In the genomic region with DNA sequence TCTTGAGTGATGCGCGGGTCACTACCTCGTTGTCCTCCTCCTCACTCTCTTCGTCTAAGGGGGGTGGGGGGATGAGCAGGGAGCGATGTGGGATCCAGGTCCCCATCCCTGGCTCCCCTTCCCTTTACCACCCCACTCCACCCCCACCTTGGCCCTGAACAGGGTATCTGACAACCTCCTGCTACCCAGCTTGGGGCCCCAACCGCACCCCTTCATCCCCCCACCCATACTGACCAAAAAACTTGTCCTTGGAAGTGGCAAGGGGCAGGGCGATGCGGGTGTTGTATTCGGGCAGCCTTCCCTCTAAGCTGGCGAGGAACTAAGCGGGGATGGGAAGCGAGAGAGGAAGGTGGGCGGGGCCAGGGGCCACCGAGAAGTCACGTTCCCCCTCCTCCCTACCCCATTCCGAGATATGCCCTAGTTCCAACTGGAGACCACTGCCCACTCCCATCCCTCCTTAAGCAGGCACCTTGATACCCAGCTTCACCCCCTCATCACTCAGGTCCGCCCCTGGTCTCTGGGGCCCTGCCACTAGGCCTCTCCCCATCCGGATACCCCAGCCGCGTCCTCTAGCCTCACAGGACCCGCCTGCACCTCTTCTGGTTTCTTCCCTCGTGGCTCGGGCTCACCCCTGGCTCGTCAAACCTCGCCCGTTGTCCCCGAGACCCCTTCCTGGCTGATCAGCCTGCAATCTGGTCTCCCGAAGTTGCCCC, we compare ENCODE assay signal across 7 cellular contexts. TPM values are rescaled to one million over a fixed set of nuclear protein-coding genes. Genes with fewer than 3 reads are reported as not detected.
DNase-seq lines count a peak whose midpoint lies in the region; ATAC-seq, FAIRE-seq and TF ChIP-seq lines count a peak whose summit lies in the region.
"Had no signal": no experiment of that assay in that cellular context is flagged by ENCODE, and none has a peak within 500 bp of the region (broad histone marks: within the 10 kb centered on the region; RNA-seq: fewer than 3 reads in every experiment).

No MANE protein-coding gene starts in this region.

- no peaks in the 10 kb centered on the region for H3K79me2 ChIP-seq in GM12878 (ENCODE audit: control insufficient read depth, insufficient read depth, low read length)

- no TSS peak for BruUV-seq in GM12878 (replicated peaks; lab: Mats Ljungman, UMichigan)

- CTCF ChIA-PET in GM12878 (lab: Yijun Ruan, JAX): interaction anchor here (0.6 to 2.9 kb wide), 6 partner anchors 9 to 77 kb away, joined by 3 to 13 read pairs (median 4); partner anchors contain the start of gene PRKCSH

- no peaks in the 10 kb centered on the region for H3K9me3 ChIP-seq in GM12878 (replicated peaks; ENCODE audit: control insufficient read depth, insufficient read depth, low read length)
- H3K9me3 ChIP-seq: pancreas had no signal

- H3K4me2 ChIP-seq in GM12878 (ENCODE audit: control insufficient read depth, insufficient read depth): peak overlapping the region; percentile 74

- WGBS in GM12878 (ENCODE audit: insufficient coverage, insufficient replicate concordance, low lambda C conversion rate, missing lambda C conversion rate): 16% methylated on average over 27 of the region's 28 CpGs

- peaks cover 22% of the 10 kb centered on the region for H3K4me1 ChIP-seq in GM12878 (ENCODE audit: control insufficient read depth, insufficient read depth, low read length)

- peaks cover 30 to 46% of the 10 kb centered on the region in 2 donors for H3K4me1 Mint-ChIP-seq in natural killer cell

- intact Hi-C loops in GM12878 (cut with micrococcal nuclease; ENCODE audit: unreplicated experiment): no loop called here
- intact Hi-C loops in natural killer cell (cut with micrococcal nuclease): loop anchor here (5.0 kb wide), 1 partner anchor 39 kb away; the partner anchor contains the start of gene EPOR

- H2AFZ ChIP-seq in GM12878 (ENCODE audit: control insufficient read depth, low read depth, low read length): peak overlapping the region; percentile 49

- H3K27me3 Mint-ChIP-seq in natural killer cell (ENCODE audit: low read depth in 2 of 2): peaks cover 21 to 51% of the 10 kb centered on the region in 2 donors

- in situ Hi-C loops in GM12878 (cut with MboI): no loop called here

- no peaks in the 10 kb centered on the region for H4K20me1 ChIP-seq in GM12878 (ENCODE audit: control insufficient read depth, insufficient read depth)

- no peak for TF ChIP-seq POLR2A in GM12878 (IDR thresholded peaks at IDR 0.05; ENCODE audit: low read depth, low read length)

- peak overlapping the region; percentile 86 for H3K4me3 Mint-ChIP-seq in natural killer cell

- POLR2A ChIA-PET in GM12878 (lab: Charles Lee): interaction anchor here (0.5 to 1.4 kb wide), 6 partner anchors 9 to 869 kb away, joined by 3 to 5 read pairs (median 4); partner anchors contain the start of genes ODAD3 and PRKCSH

- DNase-seq in ELF-1 (ENCODE audit: low read depth, low spot score): peak; percentile 27
- DNase-seq in GM12878 (ENCODE audit: low read depth, low spot score): no peak
- no peak for DNase-seq in natural killer cell
- DNase-seq in GM19238 (ENCODE audit: insufficient read length, low spot score): no peak
- no peak for DNase-seq in SHP77 treated with DMSO at 0.1 percent for 48 hours (lab: John Stamatoyannopoulos, UW)

- no peak overlapping the region for H3K27ac ChIP-seq in GM12878 (ENCODE audit: control insufficient read depth, insufficient read depth)
- H3K27ac ChIP-seq: pancreas had no signal

- TF ChIP-seq RAD21 in GM12878 (IDR thresholded peaks at IDR 0.05; ENCODE audit: insufficient read depth, low read depth, low read length): no peak

- H3K4me3 ChIP-seq in GM12878: peak overlapping the region; percentile 40; the same call in 1 of the 2 replicates

- no peak for ATAC-seq in GM12878
- ATAC-seq in natural killer cell: peak in 1 of 3 donors; percentile 5
- no peak for ATAC-seq in GM21515 (IDR thresholded peaks at IDR 0.05; ENCODE audit: unreplicated experiment)

- H3K9ac ChIP-seq in GM12878 (ENCODE audit: control insufficient read depth, insufficient read depth, low read length): no peak overlapping the region

- SMC1A ChIA-PET in GM12878 (lab: Charles Lee; ENCODE audit: uncharacterized antibody, unreplicated experiment): interaction anchor here (0.8 to 2.3 kb wide), 4 partner anchors 25 to 46 kb away, joined by 3 to 14 read pairs (median 4); partner anchors contain the start of gene SWSAP1

- TF ChIP-seq EP300 in GM12878 (IDR thresholded peaks at IDR 0.05; ENCODE audit: borderline replicate concordance in 1 of 2, control insufficient read depth in 1 of 2, low read depth in 2 of 2, low read length in 2 of 2): no peak

- RAD21 ChIA-PET in GM12878 (lab: Charles Lee; ENCODE audit: unreplicated experiment): interaction anchor here (1.0 to 2.2 kb wide), 4 partner anchors 14 to 61 kb away, joined by 3 to 7 read pairs (median 4); partner anchors contain the start of genes ODAD3 and PRKCSH

- peak overlapping the region in 1 of 2 donors; percentile 63 for H3K27ac Mint-ChIP-seq in natural killer cell

- no peak for FAIRE-seq in GM12878 (lab: Jason Lieb, UNC)
- FAIRE-seq: pancreas had no signal

- H3K36me3 ChIP-seq in GM12878 (ENCODE audit: control insufficient read depth in 2 of 2, insufficient read depth in 2 of 2, low read length in 1 of 2): no peaks in the 10 kb centered on the region
- H3K36me3 ChIP-seq: pancreas had no signal

- TF ChIP-seq CTCF in GM12878 (IDR thresholded peaks at IDR 0.05 in 2 of 3, conservative IDR thresholded peaks at IDR 0.05 in 1 of 3; ENCODE audit: control insufficient read depth in 2 of 3, extremely low read depth in 1 of 3, insufficient read depth in 1 of 3, low read depth in 3 of 3, low read length in 3 of 3): no peak
- TF ChIP-seq CTCF in natural killer cell (IDR thresholded peaks at IDR 0.05): no peak

- H3K36me3 Mint-ChIP-seq in natural killer cell: no peaks in the 10 kb centered on the region

- H3K9me3 Mint-ChIP-seq in natural killer cell: no peaks in the 10 kb centered on the region

- peaks cover 10 to 16% of the 10 kb centered on the region in 2 experiments for H3K27me3 ChIP-seq in GM12878 (replicated peaks in 1 of 2; ENCODE audit: control insufficient read depth in 2 of 2, insufficient read depth in 2 of 2, low read length in 1 of 2)
- H3K27me3 ChIP-seq: pancreas had no signal

RNA-seq across cellular contexts. Expression of gene RGL3, which starts 1.9 kb away (rescaled TPM):
- 0.61 TPM in 1 of 2 replicates, not detected in the other for total RNA-seq in GM12878 (2013; cell fraction: nucleolus; rRNA removed)
- total RNA-seq in GM12878 (2014; rRNA removed) (not detected in 2 replicates), GM12878 (2014; rRNA removed; fragmentation: Illumina TruSeq; extraction: Trizol) (not detected in 2 replicates), GM12878 (2021) (not detected in 2 replicates), natural killer cell (under 1 TPM in 1 of 3 donors, not detected in 2; 0.48 TPM)
- not detected for polyA plus RNA-seq in GM12878 (2011; ENCODE audit: low read depth)
- polyA plus RNA-seq in GM12878 (2011; rRNA removed) (not detected in 2 replicates), GM12878 (2014; fragmentation: Illumina TruSeq; extraction: Trizol) (not detected in 2 replicates), GM12878 (2014; fragmentation: Nextera tagmentation; extraction: Ambion mirVana) (not detected), GM12878 (2014; rRNA removed) (not detected in 2 replicates), GM12878 (2016; fragmentation: Nextera tagmentation; extraction: Ambion mirVana) (not detected)
- polyA plus RNA-seq in GM12878 (2011; cell fraction: cytosol; rRNA removed): not detected in 2 replicates
- polyA plus RNA-seq in GM12878 (2011; cell fraction: nucleus; rRNA removed): not detected in 2 replicates
- polyA plus RNA-seq in GM12878 (2012): 0.25 and 0.28 TPM in 2 replicates
- polyA minus RNA-seq in GM12878 (2011; rRNA and poly(A)+ RNA removed): not detected in 2 replicates
- polyA minus RNA-seq in GM12878 (2011; cell fraction: cytosol; rRNA and poly(A)+ RNA removed): 2.7 TPM in 1 of 2 replicates, not detected in the other
- not detected in 2 replicates for polyA minus RNA-seq in GM12878 (2011; cell fraction: nucleus; rRNA and poly(A)+ RNA removed)

RNA-seq across cellular contexts. Expression of gene ODAD3, which starts 13.9 kb away (rescaled TPM):
- not detected in 2 replicates for total RNA-seq in GM12878 (2013; cell fraction: nucleolus; rRNA removed)
- total RNA-seq in GM12878 (2014; rRNA removed) (not detected in 2 replicates), GM12878 (2014; rRNA removed; fragmentation: Illumina TruSeq; extraction: Trizol) (not detected in 2 replicates), GM12878 (2021) (0.11 and 0.28 TPM in 2 replicates), natural killer cell (not detected)
- polyA plus RNA-seq in GM12878 (2011; ENCODE audit: low read depth): 0.13 TPM
- polyA plus RNA-seq in GM12878 (2011; rRNA removed) (0.20 and 0.39 TPM in 2 replicates), GM12878 (2014; fragmentation: Illumina TruSeq; extraction: Trizol) (not detected in 2 replicates), GM12878 (2014; fragmentation: Nextera tagmentation; extraction: Ambion mirVana) (not detected), GM12878 (2014; rRNA removed) (0.08 TPM in 1 of 2 replicates, not detected in the other), GM12878 (2016; fragmentation: Nextera tagmentation; extraction: Ambion mirVana) (under 1 TPM in 1 of 2 experiments, not detected in 1; 0.11 TPM)
- polyA plus RNA-seq in GM12878 (2011; cell fraction: cytosol; rRNA removed): 0.20 and 0.24 TPM in 2 replicates
- 0.31 and 0.85 TPM in 2 replicates for polyA plus RNA-seq in GM12878 (2011; cell fraction: nucleus; rRNA removed)
- 1.0 and 1.2 TPM in 2 replicates for polyA plus RNA-seq in GM12878 (2012)
- not detected in 2 replicates for polyA minus RNA-seq in GM12878 (2011; rRNA and poly(A)+ RNA removed)
- polyA minus RNA-seq in GM12878 (2011; cell fraction: cytosol; rRNA and poly(A)+ RNA removed): not detected in 2 replicates
- 0.24 TPM in 1 of 2 replicates, not detected in the other for polyA minus RNA-seq in GM12878 (2011; cell fraction: nucleus; rRNA and poly(A)+ RNA removed)

RNA-seq across cellular contexts. Expression of gene PRKCSH, which starts 14.4 kb away (rescaled TPM):
- 82.5 and 98.4 TPM in 2 replicates for total RNA-seq in GM12878 (2013; cell fraction: nucleolus; rRNA removed)
- total RNA-seq in GM12878 (2014; rRNA removed) (95.5 and 99.3 TPM in 2 replicates), GM12878 (2014; rRNA removed; fragmentation: Illumina TruSeq; extraction: Trizol) (37.9 and 40.5 TPM in 2 replicates), GM12878 (2021) (271 and 280 TPM in 2 replicates), natural killer cell (100 to 1,000 TPM; 320 to 367 (median 327) TPM)
- polyA plus RNA-seq in GM12878 (2011; ENCODE audit: low read depth): 102 TPM
- polyA plus RNA-seq in GM12878 (2011; rRNA removed) (31.5 and 42.0 TPM in 2 replicates), GM12878 (2014; fragmentation: Illumina TruSeq; extraction: Trizol) (60.5 and 97.4 TPM in 2 replicates), GM12878 (2014; fragmentation: Nextera tagmentation; extraction: Ambion mirVana) (1 to 10 TPM; 1.1 to 5.2 TPM), GM12878 (2014; rRNA removed) (110 and 125 TPM in 2 replicates), GM12878 (2016; fragmentation: Nextera tagmentation; extraction: Ambion mirVana) (10 to 100 TPM; 42.0 to 46.1 TPM)
- polyA plus RNA-seq in GM12878 (2011; cell fraction: cytosol; rRNA removed): 77.2 and 88.9 TPM in 2 replicates
- polyA plus RNA-seq in GM12878 (2011; cell fraction: nucleus; rRNA removed): 270 and 309 TPM in 2 replicates
- polyA plus RNA-seq in GM12878 (2012): 225 and 255 TPM in 2 replicates
- polyA minus RNA-seq in GM12878 (2011; rRNA and poly(A)+ RNA removed): 47.5 and 73.1 TPM in 2 replicates
- polyA minus RNA-seq in GM12878 (2011; cell fraction: cytosol; rRNA and poly(A)+ RNA removed): 83.8 and 90.2 TPM in 2 replicates
- polyA minus RNA-seq in GM12878 (2011; cell fraction: nucleus; rRNA and poly(A)+ RNA removed): 53.7 and 95.3 TPM in 2 replicates

RNA-seq across cellular contexts. Expression of gene EPOR, which starts 36.9 kb away (rescaled TPM):
- 8.5 and 12.7 TPM in 2 replicates for total RNA-seq in GM12878 (2013; cell fraction: nucleolus; rRNA removed)
- 3.0 and 3.8 TPM in 2 replicates for total RNA-seq in GM12878 (2014; rRNA removed)
- total RNA-seq in GM12878 (2014; rRNA removed; fragmentation: Illumina TruSeq; extraction: Trizol): 1.2 and 1.4 TPM in 2 replicates
- total RNA-seq in GM12878 (2021): 2.9 and 3.3 TPM in 2 replicates
- 1.2 TPM for polyA plus RNA-seq in GM12878 (2011; ENCODE audit: low read depth)
- polyA plus RNA-seq in GM12878 (2011; rRNA removed): 1.8 and 2.8 TPM in 2 replicates
- 4.7 and 4.8 TPM in 2 replicates for polyA plus RNA-seq in GM12878 (2011; cell fraction: cytosol; rRNA removed)
- polyA plus RNA-seq in GM12878 (2011; cell fraction: nucleus; rRNA removed): 6.8 and 7.8 TPM in 2 replicates
- 2.4 and 3.6 TPM in 2 replicates for polyA plus RNA-seq in GM12878 (2012)
- polyA plus RNA-seq in GM12878 (2014; fragmentation: Illumina TruSeq; extraction: Trizol): 0.65 and 1.4 TPM in 2 replicates
- under 1 TPM; 0.66 to 0.74 TPM for polyA plus RNA-seq in GM12878 (2014; fragmentation: Nextera tagmentation; extraction: Ambion mirVana)
- 4.4 and 6.0 TPM in 2 replicates for polyA plus RNA-seq in GM12878 (2014; rRNA removed)
- 10 to 100 TPM in 1 of 2 experiments, 1 to 10 TPM in 1; 6.7 to 10.1 TPM for polyA plus RNA-seq in GM12878 (2016; fragmentation: Nextera tagmentation; extraction: Ambion mirVana)
- 1.7 and 4.5 TPM in 2 replicates for polyA minus RNA-seq in GM12878 (2011; rRNA and poly(A)+ RNA removed)
- 2.3 and 2.5 TPM in 2 replicates for polyA minus RNA-seq in GM12878 (2011; cell fraction: cytosol; rRNA and poly(A)+ RNA removed)
- polyA minus RNA-seq in GM12878 (2011; cell fraction: nucleus; rRNA and poly(A)+ RNA removed): 6.0 and 6.7 TPM in 2 replicates
- 10 to 100 TPM in 2 of 3 donors, 1 to 10 TPM in 1; 7.6 to 10.7 (median 10.3) TPM for total RNA-seq in natural killer cell

RNA-seq across cellular contexts. Expression of gene SWSAP1, which starts 46.6 kb away (rescaled TPM):
- total RNA-seq in GM12878 (2013; cell fraction: nucleolus; rRNA removed): 4.9 and 5.2 TPM in 2 replicates
- total RNA-seq in GM12878 (2014; rRNA removed): 2.8 and 3.1 TPM in 2 replicates
- 1.5 and 2.1 TPM in 2 replicates for total RNA-seq in GM12878 (2014; rRNA removed; fragmentation: Illumina TruSeq; extraction: Trizol)
- total RNA-seq in GM12878 (2021): 2.6 and 3.0 TPM in 2 replicates
- polyA plus RNA-seq in GM12878 (2011; ENCODE audit: low read depth): 0.60 TPM
- 1.2 and 2.3 TPM in 2 replicates for polyA plus RNA-seq in GM12878 (2011; rRNA removed)
- 2.6 and 3.6 TPM in 2 replicates for polyA plus RNA-seq in GM12878 (2011; cell fraction: cytosol; rRNA removed)
- 3.8 and 3.9 TPM in 2 replicates for polyA plus RNA-seq in GM12878 (2011; cell fraction: nucleus; rRNA removed)
- polyA plus RNA-seq in GM12878 (2012): 1.5 and 2.2 TPM in 2 replicates
- polyA plus RNA-seq in GM12878 (2014; fragmentation: Illumina TruSeq; extraction: Trizol): 0.35 and 1.6 TPM in 2 replicates
- 1 to 10 TPM in 1 of 2 experiments, under 1 TPM in 1; 0.18 to 1.0 TPM for polyA plus RNA-seq in GM12878 (2014; fragmentation: Nextera tagmentation; extraction: Ambion mirVana)
- 3.7 and 4.7 TPM in 2 replicates for polyA plus RNA-seq in GM12878 (2014; rRNA removed)
- 1 to 10 TPM; 5.3 to 6.5 TPM for polyA plus RNA-seq in GM12878 (2016; fragmentation: Nextera tagmentation; extraction: Ambion mirVana)
- 2.2 and 4.5 TPM in 2 replicates for polyA minus RNA-seq in GM12878 (2011; rRNA and poly(A)+ RNA removed)
- polyA minus RNA-seq in GM12878 (2011; cell fraction: cytosol; rRNA and poly(A)+ RNA removed): 1.3 and 1.5 TPM in 2 replicates
- 2.9 and 5.1 TPM in 2 replicates for polyA minus RNA-seq in GM12878 (2011; cell fraction: nucleus; rRNA and poly(A)+ RNA removed)
- 1 to 10 TPM; 2.1 to 2.9 (median 2.8) TPM for total RNA-seq in natural killer cell
